In genomic region chr6:87078983-87079616, GRCh38 we compare ENCODE assay signal across 8 cellular contexts. TPM values are rescaled to one million over a fixed set of nuclear protein-coding genes. Genes with fewer than 3 reads are reported as not detected.
DNase-seq lines count a peak whose midpoint lies in the region; ATAC-seq and TF ChIP-seq lines count a peak whose summit lies in the region.

No MANE protein-coding gene starts in this region.

- H3K4me3 ChIP-seq in Peyer's patch (no peak overlapping the region), fibroblast of villous mesenchyme (ENCODE audit: low read depth, low read length) (no peak overlapping the region), osteoblast (ENCODE audit: insufficient read depth, low read length) (no peak overlapping the region)

- DNase-seq in CD4-positive, alpha-beta T cell = peak; percentile 6 to 44 (median 29)
- DNase-seq in HK-2 (ENCODE audit: unreplicated experiment) (peak; percentile 63), Peyer's patch (peak; percentile 57 to 82 (median 59)), fibroblast of villous mesenchyme (ENCODE audit: low read depth) (peak; percentile 62), osteoblast (ENCODE audit: insufficient read length, low spot score, missing footprints) (peak; percentile 73), type B pancreatic cell (ENCODE audit: extremely low spot score, unreplicated experiment) (peak; percentile 72)
- peak; percentile 28 for DNase-seq in activated T-helper 1 cell treated with anti-CD3 and anti-CD28 coated beads, Interleukin-12 subunit alpha, Interleukin-12 subunit beta, Interleukin-2, Interleukin-4 antibody, amounts not matched to agents 30 ng/mL and 10 ng/mL and 1 ng/mL, durations not matched to agents 14 hours and 24 hours and 36 hours (ENCODE audit: low spot score)

- no peaks in the 10 kb centered on the region for H3K36me3 ChIP-seq in Peyer's patch
- H3K36me3 ChIP-seq in osteoblast (ENCODE audit: insufficient read depth, low read length) = no peaks in the 10 kb centered on the region

- H3K27me3 Mint-ChIP-seq in CD4-positive, alpha-beta T cell = peaks cover 36% of the 10 kb centered on the region
- H3K27me3 Mint-ChIP-seq in activated T-helper 1 cell treated with anti-CD3 and anti-CD28 coated beads, Interleukin-12 subunit alpha, Interleukin-12 subunit beta, Interleukin-2, Interleukin-4 antibody, amounts not matched to agents 30 ng/mL and 10 ng/mL and 1 ng/mL, durations not matched to agents 14 hours and 24 hours and 36 hours (ENCODE audit: insufficient read depth) = peaks cover 24% of the 10 kb centered on the region
- H3K27me3 Mint-ChIP-seq in type B pancreatic cell = peaks cover 26% of the 10 kb centered on the region

- TF ChIP-seq CTCF in CD4-positive, alpha-beta T cell (IDR thresholded peaks at IDR 0.05) = peak; percentile 78
- TF ChIP-seq CTCF in Peyer's patch (IDR thresholded peaks at IDR 0.05) (peak; percentile 39 to 86 (median 62)), fibroblast of villous mesenchyme (IDR thresholded peaks at IDR 0.05; ENCODE audit: insufficient read depth, low read depth, low read length) (peak; percentile 99), osteoblast (IDR thresholded peaks at IDR 0.05; ENCODE audit: extremely low read depth, low read depth, low read length) (peak; percentile 96), type B pancreatic cell (conservative IDR thresholded peaks at IDR 0.05) (peak; percentile 93)

- intact Hi-C loops in CD4-positive, alpha-beta T cell (cut with DNase I, micrococcal nuclease) = no loop called here
- intact Hi-C loops in activated T-helper 1 cell treated with anti-CD3 and anti-CD28 coated beads, Interleukin-12 subunit alpha, Interleukin-12 subunit beta, Interleukin-2, Interleukin-4 antibody, amounts not matched to agents 30 ng/mL and 10 ng/mL and 1 ng/mL, durations not matched to agents 14 hours and 24 hours and 36 hours (cut with micrococcal nuclease) = no loop called here

- peaks cover 10% of the 10 kb centered on the region for H3K27me3 ChIP-seq in CD4-positive, alpha-beta T cell (ENCODE audit: control insufficient read depth, insufficient read depth, low read length)
- no peaks in the 10 kb centered on the region for H3K27me3 ChIP-seq in Peyer's patch
- peaks cover 6% of the 10 kb centered on the region for H3K27me3 ChIP-seq in osteoblast (ENCODE audit: insufficient read depth, low read length)

- H3K27ac ChIP-seq in CD4-positive, alpha-beta T cell (ENCODE audit: low read depth, low read length) = no peak overlapping the region
- H3K27ac ChIP-seq in Peyer's patch (no peak overlapping the region), osteoblast (ENCODE audit: low read depth, low read length) (no peak overlapping the region)

- H3K79me2 ChIP-seq in osteoblast (ENCODE audit: insufficient read depth, low read length) = no peaks in the 10 kb centered on the region

- H3K4me2 ChIP-seq in osteoblast (ENCODE audit: insufficient read depth, low read length) = no peak overlapping the region

- H4K20me1 ChIP-seq in osteoblast (ENCODE audit: insufficient read depth, low read length) = no peaks in the 10 kb centered on the region

- H3K36me3 Mint-ChIP-seq in CD4-positive, alpha-beta T cell (ENCODE audit: low read depth) = no peaks in the 10 kb centered on the region
- H3K36me3 Mint-ChIP-seq in activated T-helper 1 cell treated with anti-CD3 and anti-CD28 coated beads, Interleukin-12 subunit alpha, Interleukin-12 subunit beta, Interleukin-2, Interleukin-4 antibody, amounts not matched to agents 30 ng/mL and 10 ng/mL and 1 ng/mL, durations not matched to agents 14 hours and 24 hours and 36 hours (ENCODE audit: low read depth) = no peaks in the 10 kb centered on the region
- no peaks in the 10 kb centered on the region for H3K36me3 Mint-ChIP-seq in type B pancreatic cell

- CTCF ChIA-PET in CD4-positive, alpha-beta T cell (lab: Charles Lee) = interaction anchor here (0.8 to 2.0 kb wide), 8 partner anchors 9 to 31 kb away, joined by 3 to 18 read pairs (median 4); partner anchors contain the start of gene CGA

- peaks cover 0 to 3% (median 0%) of the 10 kb centered on the region in 4 donors for H3K4me1 ChIP-seq in Peyer's patch
- H3K4me1 ChIP-seq in osteoblast (ENCODE audit: insufficient read depth, low read length) = no peaks in the 10 kb centered on the region

- no peaks in the 10 kb centered on the region for H3K4me1 Mint-ChIP-seq in CD4-positive, alpha-beta T cell (ENCODE audit: low read depth)
- H3K4me1 Mint-ChIP-seq in activated T-helper 1 cell treated with anti-CD3 and anti-CD28 coated beads, Interleukin-12 subunit alpha, Interleukin-12 subunit beta, Interleukin-2, Interleukin-4 antibody, amounts not matched to agents 30 ng/mL and 10 ng/mL and 1 ng/mL, durations not matched to agents 14 hours and 24 hours and 36 hours (ENCODE audit: low read depth) = no peaks in the 10 kb centered on the region
- H3K4me1 Mint-ChIP-seq in type B pancreatic cell (ENCODE audit: unreplicated experiment) = peaks cover 5% of the 10 kb centered on the region

- no peak for ATAC-seq in CD4-positive, alpha-beta T cell (ENCODE audit: poor library complexity)
- peak; percentile 78 for ATAC-seq in GM19351 (IDR thresholded peaks at IDR 0.05; ENCODE audit: unreplicated experiment)

- no peaks in the 10 kb centered on the region for H3K9me3 ChIP-seq in CD4-positive, alpha-beta T cell (ENCODE audit: control insufficient read depth, low read length)
- H3K9me3 ChIP-seq in Peyer's patch (no peaks in the 10 kb centered on the region), osteoblast (ENCODE audit: low read depth, low read length) (no peaks in the 10 kb centered on the region)

- no peak overlapping the region for H3K4me3 Mint-ChIP-seq in CD4-positive, alpha-beta T cell
- H3K4me3 Mint-ChIP-seq in activated T-helper 1 cell treated with anti-CD3 and anti-CD28 coated beads, Interleukin-12 subunit alpha, Interleukin-12 subunit beta, Interleukin-2, Interleukin-4 antibody, amounts not matched to agents 30 ng/mL and 10 ng/mL and 1 ng/mL, durations not matched to agents 14 hours and 24 hours and 36 hours = no peak overlapping the region
- no peak overlapping the region for H3K4me3 Mint-ChIP-seq in type B pancreatic cell

- no peaks in the 10 kb centered on the region for H3K9me3 Mint-ChIP-seq in CD4-positive, alpha-beta T cell
- no peaks in the 10 kb centered on the region for H3K9me3 Mint-ChIP-seq in activated T-helper 1 cell treated with anti-CD3 and anti-CD28 coated beads, Interleukin-12 subunit alpha, Interleukin-12 subunit beta, Interleukin-2, Interleukin-4 antibody, amounts not matched to agents 30 ng/mL and 10 ng/mL and 1 ng/mL, durations not matched to agents 14 hours and 24 hours and 36 hours
- H3K9me3 Mint-ChIP-seq in type B pancreatic cell = no peaks in the 10 kb centered on the region

- peak overlapping the region; percentile 35 for H2AFZ ChIP-seq in osteoblast (ENCODE audit: low read length)

- POLR2A ChIA-PET in CD4-positive, alpha-beta T cell (lab: Charles Lee) = interaction anchor here (1.1 kb wide), 1 partner anchor 12 kb away, joined by 4 read pairs; no protein-coding TSS in a partner anchor

- no peak for TF ChIP-seq POLR2A in Peyer's patch (IDR thresholded peaks at IDR 0.05)

- H3K27ac Mint-ChIP-seq in CD4-positive, alpha-beta T cell = no peak overlapping the region
- no peak overlapping the region for H3K27ac Mint-ChIP-seq in activated T-helper 1 cell treated with anti-CD3 and anti-CD28 coated beads, Interleukin-12 subunit alpha, Interleukin-12 subunit beta, Interleukin-2, Interleukin-4 antibody, amounts not matched to agents 30 ng/mL and 10 ng/mL and 1 ng/mL, durations not matched to agents 14 hours and 24 hours and 36 hours
- no peak overlapping the region for H3K27ac Mint-ChIP-seq in type B pancreatic cell

RNA-seq across cellular contexts. Expression of gene CGA, which starts 15.8 kb away (rescaled TPM):
- not detected for total RNA-seq in CD4-positive, alpha-beta T cell
- total RNA-seq in Peyer's patch = not detected
- not detected in 2 replicates for total RNA-seq in activated T-helper 1 cell treated with anti-CD3 and anti-CD28 coated beads, Interleukin-12 subunit alpha, Interleukin-12 subunit beta, Interleukin-2, Interleukin-4 antibody, amounts not matched to agents 30 ng/mL and 10 ng/mL and 1 ng/mL, durations not matched to agents 14 hours and 24 hours and 36 hours
- total RNA-seq in fibroblast of villous mesenchyme = 0.32 TPM in 1 of 2 replicates, not detected in the other
- not detected in 2 replicates for total RNA-seq in osteoblast
- total RNA-seq in type B pancreatic cell (ENCODE audit: low replicate concordance) = 0.43 and 30.3 TPM in 2 replicates
